ENCODE assay signal across 9 cellular contexts in genomic region chr10:122490786-122491680, GRCh38. TPM values are rescaled to one million over a fixed set of nuclear protein-coding genes. Genes with fewer than 3 reads are reported as not detected.
DNase-seq lines count a peak whose midpoint lies in the region; ATAC-seq and TF ChIP-seq lines count a peak whose summit lies in the region.
"Had no signal": no experiment of that assay in that cellular context is flagged by ENCODE, and none has a peak within 500 bp of the region (broad histone marks: within the 10 kb centered on the region; RNA-seq: fewer than 3 reads in every experiment).

No MANE protein-coding gene starts in this region.

- H3K36me3 ChIP-seq in skeletal muscle satellite cell (ENCODE audit: insufficient read depth, low read length): peaks cover 70% of the 10 kb centered on the region
- H3K36me3 ChIP-seq: thyroid gland had no signal

- peak overlapping the region; percentile 23 for H3K4me2 ChIP-seq in skeletal muscle satellite cell (ENCODE audit: low read length)

- ATAC-seq in GM18867 (IDR thresholded peaks at IDR 0.05; ENCODE audit: unreplicated experiment): no peak
- ATAC-seq in GM19467 (IDR thresholded peaks at IDR 0.05; ENCODE audit: unreplicated experiment): no peak

- H3K4me3 ChIP-seq in dorsolateral prefrontal cortex (peak overlapping the region in 1 of 59 donors; percentile 18), skeletal muscle satellite cell (ENCODE audit: low read length) (peak overlapping the region; percentile 13)
- H3K4me3 ChIP-seq: thyroid gland had no signal

- H3K9ac ChIP-seq in skeletal muscle satellite cell (ENCODE audit: low read depth, low read length): peak overlapping the region; percentile 32

- peak overlapping the region; percentile 7 to 99 (median 76) for H3K27ac ChIP-seq in dorsolateral prefrontal cortex
- H3K27ac ChIP-seq: thyroid gland had no signal

- DNase-seq in EH (ENCODE audit: low read depth): peak; percentile 43
- DNase-seq in activated CD4-positive, alpha-beta T cell treated with anti-CD3 and anti-CD28 coated beads for 48 hours: peak; percentile 46
- DNase-seq in dorsolateral prefrontal cortex: peak in 3 of 10 donors; percentile 30 to 46 (median 37)
- DNase-seq in NCI-H1092 treated with DMSO at 0.1 percent for 48 hours (lab: John Stamatoyannopoulos, UW): no peak
- no peak for DNase-seq in NCI-H524 (lab: John Stamatoyannopoulos, UW)

- H3K9me3 ChIP-seq in skeletal muscle satellite cell (replicated peaks; ENCODE audit: low read length): no peaks in the 10 kb centered on the region
- H3K9me3 ChIP-seq: thyroid gland had no signal

- no peaks in the 10 kb centered on the region for H3K27me3 ChIP-seq in dorsolateral prefrontal cortex
- H3K27me3 ChIP-seq in skeletal muscle satellite cell (ENCODE audit: control insufficient read depth, insufficient read depth, low read length): no peaks in the 10 kb centered on the region
- H3K27me3 ChIP-seq: thyroid gland had no signal

- intact Hi-C loops in dorsolateral prefrontal cortex (cut with DNase I): no loop called here

- H3K4me1 ChIP-seq in skeletal muscle satellite cell (ENCODE audit: control insufficient read depth, insufficient read depth, low read length): peaks cover 70% of the 10 kb centered on the region

- no peak for TF ChIP-seq CTCF in dorsolateral prefrontal cortex (IDR thresholded peaks at IDR 0.05 in 54 of 56, conservative IDR thresholded peaks at IDR 0.05 in 2 of 56; ENCODE audit: low read depth in 1 of 56, partially characterized antibody in 56 of 56)

RNA-seq across cellular contexts. Expression of gene HTRA1, which starts 29.7 kb away (rescaled TPM):
- total RNA-seq in dorsolateral prefrontal cortex: 100 to 1,000 TPM; 154 to 492 (median 263) TPM
- total RNA-seq in skeletal muscle satellite cell (2012; rRNA removed): 186 and 200 TPM in 2 replicates

RNA-seq across cellular contexts. Expression of gene ARMS2, which starts 36.6 kb away (rescaled TPM):
- 1 to 10 TPM in 1 of 120 experiments, under 1 TPM in 8, not detected in 111; 0.63 to 2.1 (median 0.83) TPM for total RNA-seq in dorsolateral prefrontal cortex
- total RNA-seq in skeletal muscle satellite cell (2012; rRNA removed): not detected in 2 replicates
- total RNA-seq: thyroid gland had no signal

Comparison
In these comparisons a context has a peak if more than half of its experiments do, and no peak if none do; other contexts are left out.
1. DNase-seq: peak in EH (single experiment) and activated CD4-positive, alpha-beta T cell treated with anti-CD3 and anti-CD28 coated beads for 48 hours (single experiment); none in NCI-H1092 treated with DMSO at 0.1 percent for 48 hours (single experiment) and NCI-H524 (0 of 2).